ENCODE assay signal across 8 cellular contexts in genomic region chr17:35612924-35613521, GRCh38. TPM values are rescaled to one million over a fixed set of nuclear protein-coding genes. Genes with fewer than 3 reads are reported as not detected.
DNase-seq lines count a peak whose midpoint lies in the region; ATAC-seq and TF ChIP-seq lines count a peak whose summit lies in the region.

No MANE protein-coding gene starts in this region.

- H3K4me3 ChIP-seq in A673 (ENCODE audit: low read depth, low read length, poor library complexity, severe bottlenecking): no peak overlapping the region

- peak; percentile 48 for DNase-seq in A673 (ENCODE audit: low spot score)
- peak; percentile 14 for DNase-seq in GM04504 (ENCODE audit: low read depth)
- peak; percentile 10 for DNase-seq in NCI-H2227 treated with DMSO at 0.1 percent for 48 hours (lab: John Stamatoyannopoulos, UW)
- peak; percentile 22 for DNase-seq in activated T-cell treated with anti-CD3 and anti-CD28 coated beads for 4 hours
- DNase-seq in glomerular visceral epithelial cell (ENCODE audit: extremely low spot score): peak; percentile 58
- DNase-seq in sciatic nerve (ENCODE audit: low spot score): peak; percentile 66
- no peak for DNase-seq in NCI-H1048 (lab: John Stamatoyannopoulos, UW)
- DNase-seq in NCI-H446 treated with DMSO at 0.1 percent for 48 hours (lab: John Stamatoyannopoulos, UW): no peak

- H3K4me1 ChIP-seq in A673 (ENCODE audit: insufficient read depth, low read length, poor library complexity, severe bottlenecking): no peaks in the 10 kb centered on the region

- intact Hi-C loops in A673 (cut with micrococcal nuclease; ENCODE audit: unreplicated experiment): loop anchor here (2.0 kb wide), 1 partner anchor 134 kb away; no protein-coding TSS in a partner anchor
- intact Hi-C loops in sciatic nerve (cut with DNase I): loop anchor here (10.0 kb wide), 1 partner anchor 132 kb away; no protein-coding TSS in a partner anchor

- ATAC-seq in sciatic nerve: no peak

- CTCF ChIA-PET in A673 (lab: Charles Lee): interaction anchor here (0.6 to 2.1 kb wide), 4 partner anchors 10 to 147 kb away, joined by 3 to 17 read pairs (median 4); no protein-coding TSS in a partner anchor

- POLR2A ChIA-PET in A673 (lab: Charles Lee; ENCODE audit: low non-redundant PET): no interaction called here

- peaks cover 4% of the 10 kb centered on the region for H3K36me3 ChIP-seq in A673 (ENCODE audit: insufficient read depth, low read length, poor library complexity, severe bottlenecking)

- no peak overlapping the region for H3K27ac ChIP-seq in A673 (ENCODE audit: low read depth, low read length, poor library complexity, severe bottlenecking)

- BruUV-seq in A673 (replicated peaks; lab: Mats Ljungman, UMichigan): no TSS peak

- H3K27me3 ChIP-seq in A673 (replicated peaks; ENCODE audit: insufficient read depth, low read depth, low read length, poor library complexity): no peaks in the 10 kb centered on the region

- no peaks in the 10 kb centered on the region for H3K9me3 ChIP-seq in A673 (ENCODE audit: low read depth, low read length, poor library complexity, severe bottlenecking)

- peak; percentile 61 for TF ChIP-seq CTCF in A673 (conservative IDR thresholded peaks at IDR 0.05; ENCODE audit: low read depth, low read length)

RNA-seq across cellular contexts. Expression of gene AP2B1, which starts 25.9 kb away (rescaled TPM):
- total RNA-seq in A673 (2021) (117 and 124 TPM in 2 replicates), sciatic nerve (130 TPM)

RNA-seq across cellular contexts. Expression of gene PEX12, which starts 34.7 kb away (rescaled TPM):
- total RNA-seq in A673 (2021): 2.5 and 3.2 TPM in 2 replicates
- total RNA-seq in sciatic nerve: 7.8 TPM

RNA-seq across cellular contexts. Expression of gene SLFN14, which starts 52.4 kb away (rescaled TPM):
- not detected in 2 replicates for total RNA-seq in A673 (2021)
- total RNA-seq in sciatic nerve: 0.45 TPM

Comparison
In these comparisons a context has a peak if more than half of its experiments do, and no peak if none do; other contexts are left out.
1. DNase-seq: peak in A673 (single experiment), GM04504 (single experiment), NCI-H2227 treated with DMSO at 0.1 percent for 48 hours (single experiment), activated T-cell treated with anti-CD3 and anti-CD28 coated beads for 4 hours (single experiment), glomerular visceral epithelial cell (single experiment) and sciatic nerve (single experiment); none in NCI-H1048 (single experiment) and NCI-H446 treated with DMSO at 0.1 percent for 48 hours (single experiment).